In the genomic region with DNA sequence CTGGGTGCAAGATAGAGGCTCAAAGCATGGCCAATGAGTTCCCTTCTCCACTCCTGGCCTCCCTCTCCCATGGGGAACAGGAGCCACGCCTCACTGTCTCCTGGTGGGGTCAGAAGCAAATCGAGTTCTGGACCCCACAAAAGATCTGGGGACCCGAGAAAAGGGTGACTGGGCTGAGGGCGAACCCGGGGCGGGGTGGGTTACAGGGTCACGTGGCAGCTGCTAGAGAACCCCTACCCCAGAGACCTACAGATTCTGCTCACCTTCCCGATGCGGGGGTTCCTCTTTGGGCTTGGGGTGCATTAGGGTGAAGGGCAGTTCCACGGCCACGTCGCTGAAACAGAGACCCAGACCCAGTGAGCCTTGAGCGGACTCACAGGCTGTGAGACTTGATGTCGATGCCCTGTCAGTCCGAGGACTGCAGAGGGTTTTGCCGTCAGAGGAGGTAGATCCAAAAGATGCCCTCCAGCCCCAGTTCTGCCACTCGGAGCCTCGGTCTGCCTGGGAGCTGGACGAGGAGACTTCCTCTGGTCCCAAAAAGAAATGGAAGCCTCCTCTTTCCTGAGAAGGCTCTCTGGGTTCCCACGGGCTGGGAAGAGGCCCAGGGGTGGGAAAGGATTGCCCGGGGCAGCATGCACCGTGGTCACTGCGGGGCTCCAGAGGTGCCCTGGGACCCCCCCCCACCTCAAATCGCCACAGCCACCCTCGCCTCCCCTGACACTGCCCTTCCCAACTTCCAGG, we compare ENCODE assay signal across 26 cellular contexts. TPM values are rescaled to one million over a fixed set of nuclear protein-coding genes. Genes with fewer than 3 reads are reported as not detected.
"Had no signal": no experiment of that assay in that cellular context is flagged by ENCODE, and none has a peak within 500 bp of the region (broad histone marks: within the 10 kb centered on the region; RNA-seq: fewer than 3 reads in every experiment).

No MANE protein-coding gene starts in this region.

- H3K27me3 Mint-ChIP-seq: activated B cell treated with CpG ODN at 0.5 μM for 24 hours; activated CD4-positive, alpha-beta memory T cell treated with anti-CD3 and anti-CD28 coated beads for 36 hours; activated CD4-positive, alpha-beta T cell treated with anti-CD3 and anti-CD28 coated beads for 36 hours; activated naive CD4-positive, alpha-beta T cell treated with anti-CD3 and anti-CD28 coated beads, Interleukin-2, amount 50 U/mL, for 24 hours; central memory CD8-positive, alpha-beta T cell; naive thymus-derived CD8-positive, alpha-beta T cell; stimulated activated naive B cell treated with anti-CD40 and anti-IgM and Interleukin-4, amounts not matched to agents 10 μg/mL and 1 μg/mL and 100 μg/mL, for 72 hours; type B pancreatic cell had no signal

- H3K36me3 Mint-ChIP-seq: mesothelial cell of epicardium; neural progenitor cell; stimulated activated naive B cell treated with anti-CD40 and anti-IgM and Interleukin-4, amounts not matched to agents 10 μg/mL and 1 μg/mL and 100 μg/mL, for 72 hours; type B pancreatic cell had no signal

- DNase-seq: activated B cell treated with CpG ODN at 0.5 μM for 24 hours; activated CD4-positive, alpha-beta memory T cell treated with anti-CD3 and anti-CD28 coated beads for 36 hours; activated CD4-positive, alpha-beta T cell treated with anti-CD3 and anti-CD28 coated beads for 36 hours; activated T-cell treated with anti-CD3 and anti-CD28 coated beads, Interleukin-2, amount 50 U/mL, for 48 hours; adrenal gland; effector CD4-positive, alpha-beta T cell; erythroblast; foreskin keratinocyte; mammary epithelial cell; naive thymus-derived CD8-positive, alpha-beta T cell; stimulated activated CD4-positive, alpha-beta T cell treated with anti-CD3 and anti-CD28 coated beads, Interleukin-2, amount 100 ng/mL, for 24 hours; stimulated activated CD8-positive, alpha-beta memory T cell treated with anti-CD3 and anti-CD28 coated beads, Interleukin-4, amount 100 ng/mL, for 48 hours; stimulated activated naive B cell treated with anti-CD40 and anti-IgM and Interleukin-4, amounts not matched to agents 10 μg/mL and 1 μg/mL and 100 μg/mL, for 72 hours; T1000; testis had no signal

- H2AFZ ChIP-seq: neural progenitor cell had no signal

- H3K9me3 Mint-ChIP-seq: activated B cell treated with CpG ODN at 0.5 μM for 24 hours; activated CD4-positive, alpha-beta memory T cell treated with anti-CD3 and anti-CD28 coated beads for 36 hours; activated naive CD4-positive, alpha-beta T cell treated with anti-CD3 and anti-CD28 coated beads, Interleukin-2, amount 50 U/mL, for 24 hours; central memory CD8-positive, alpha-beta T cell; mesothelial cell of epicardium; naive thymus-derived CD8-positive, alpha-beta T cell; neural progenitor cell; stimulated activated naive B cell treated with anti-CD40 and anti-IgM and Interleukin-4, amounts not matched to agents 10 μg/mL and 1 μg/mL and 100 μg/mL, for 72 hours; T-helper 1 cell treated with Interleukin-12 subunit alpha and Interleukin-12 subunit beta and Interleukin-4 antibody, amounts not matched to agents 30 μg/mL and 1 μg/mL, for 36 hours; type B pancreatic cell had no signal

- H3K4me1 ChIP-seq: adrenal gland, foreskin keratinocyte, neural progenitor cell, prostate gland, testis had no signal

- H3K27me3 ChIP-seq: adrenal gland, neural progenitor cell, testis had no signal

- H3K27ac Mint-ChIP-seq: activated B cell treated with CpG ODN at 0.5 μM for 24 hours; activated CD4-positive, alpha-beta memory T cell treated with anti-CD3 and anti-CD28 coated beads for 36 hours; activated CD4-positive, alpha-beta T cell treated with anti-CD3 and anti-CD28 coated beads for 36 hours; activated naive CD4-positive, alpha-beta T cell treated with anti-CD3 and anti-CD28 coated beads, Interleukin-2, amount 50 U/mL, for 24 hours; mesothelial cell of epicardium; neural progenitor cell; stimulated activated naive B cell treated with anti-CD40 and anti-IgM and Interleukin-4, amounts not matched to agents 10 μg/mL and 1 μg/mL and 100 μg/mL, for 72 hours; T-helper 1 cell treated with Interleukin-12 subunit alpha and Interleukin-12 subunit beta and Interleukin-4 antibody, amounts not matched to agents 30 μg/mL and 1 μg/mL, for 36 hours; type B pancreatic cell had no signal

- H3K27ac ChIP-seq: adrenal gland, foreskin keratinocyte, neural progenitor cell, prostate gland, skin epidermis, testis had no signal

- H3K4me1 Mint-ChIP-seq: mesothelial cell of epicardium had no signal

- H3K4me3 Mint-ChIP-seq: activated B cell treated with CpG ODN at 0.5 μM for 24 hours; activated CD4-positive, alpha-beta memory T cell treated with anti-CD3 and anti-CD28 coated beads for 36 hours; activated CD4-positive, alpha-beta T cell treated with anti-CD3 and anti-CD28 coated beads for 36 hours; activated naive CD4-positive, alpha-beta T cell treated with anti-CD3 and anti-CD28 coated beads, Interleukin-2, amount 50 U/mL, for 24 hours; central memory CD8-positive, alpha-beta T cell; mesothelial cell of epicardium; naive thymus-derived CD8-positive, alpha-beta T cell; neural progenitor cell; stimulated activated naive B cell treated with anti-CD40 and anti-IgM and Interleukin-4, amounts not matched to agents 10 μg/mL and 1 μg/mL and 100 μg/mL, for 72 hours; T-helper 1 cell treated with Interleukin-12 subunit alpha and Interleukin-12 subunit beta and Interleukin-4 antibody, amounts not matched to agents 30 μg/mL and 1 μg/mL, for 36 hours; type B pancreatic cell had no signal

- FAIRE-seq: astrocyte had no signal

- H3K9ac ChIP-seq: neural progenitor cell had no signal

- H3K36me3 ChIP-seq: neural progenitor cell, prostate gland had no signal

- H3K4me2 ChIP-seq: neural progenitor cell had no signal

- ATAC-seq: activated CD4-positive, alpha-beta T cell treated with anti-CD3 and anti-CD28 coated beads for 36 hours; foreskin keratinocyte; left lobe of liver; naive thymus-derived CD8-positive, alpha-beta T cell; stimulated activated naive B cell treated with anti-CD40 and anti-IgM and Interleukin-4, amounts not matched to agents 10 μg/mL and 1 μg/mL and 100 μg/mL, for 72 hours had no signal

- H3K4me3 ChIP-seq: adrenal gland, neural progenitor cell, prostate gland, skin epidermis, testis had no signal

- H3K9me3 ChIP-seq: adrenal gland, prostate gland, testis had no signal

RNA-seq across cellular contexts. Expression of a gene that starts 28.2 kb away (rescaled TPM):
- total RNA-seq: activated B cell treated with CpG ODN at 0.5 μM for 24 hours, foreskin keratinocyte, left lobe of liver, osteocyte had no signal
